ENCODE assay signal across 12 cellular contexts in genomic region chr14:102930138-102930752, GRCh38. TPM values are rescaled to one million over a fixed set of nuclear protein-coding genes. Genes with fewer than 3 reads are reported as not detected.
DNase-seq lines count a peak whose midpoint lies in the region; ATAC-seq, FAIRE-seq and TF ChIP-seq lines count a peak whose summit lies in the region.
"Had no signal": no experiment of that assay in that cellular context is flagged by ENCODE, and none has a peak within 500 bp of the region (broad histone marks: within the 10 kb centered on the region; RNA-seq: fewer than 3 reads in every experiment).

No MANE protein-coding gene starts in this region.

- ATAC-seq in activated naive CD4-positive, alpha-beta T cell treated with anti-CD3 and anti-CD28 coated beads, Interleukin-2, amount 50 U/mL, for 72 hours = peak; percentile 5 to 19
- peak; percentile 26 for ATAC-seq in WTC11
- no peak for ATAC-seq in GM19463 (IDR thresholded peaks at IDR 0.05; ENCODE audit: unreplicated experiment)
- no peak for ATAC-seq in GM18873 (IDR thresholded peaks at IDR 0.05; ENCODE audit: low FRiP score, unreplicated experiment)
- ATAC-seq: CD8-positive, alpha-beta T cell; left lobe of liver had no signal

- no peaks in the 10 kb centered on the region for H3K36me3 Mint-ChIP-seq in activated naive CD4-positive, alpha-beta T cell treated with anti-CD3 and anti-CD28 coated beads, Interleukin-2, amount 50 U/mL, for 72 hours
- peaks cover 10% of the 10 kb centered on the region for H3K36me3 Mint-ChIP-seq in WTC11
- H3K36me3 Mint-ChIP-seq: CD8-positive, alpha-beta T cell had no signal

- peak overlapping the region; percentile 49 for H3K4me3 Mint-ChIP-seq in WTC11

- peaks cover 0 to 12% of the 10 kb centered on the region in 2 donors for H3K4me1 ChIP-seq in kidney (ENCODE audit: control insufficient read depth in 1 of 2, insufficient read depth in 1 of 2, low read depth in 1 of 2, low read length in 2 of 2)
- peaks cover 0 to 36% (median 29%) of the 10 kb centered on the region in 4 donors for H3K4me1 ChIP-seq in tibial nerve

- no peak for TF ChIP-seq POLR2A in tibial nerve (IDR thresholded peaks at IDR 0.05)

- no peak for TF ChIP-seq CTCF in WTC11 (IDR thresholded peaks at IDR 0.05)
- TF ChIP-seq CTCF in kidney (IDR thresholded peaks at IDR 0.05; ENCODE audit: borderline replicate concordance, extremely low read depth, insufficient read depth) = no peak
- TF ChIP-seq CTCF in tibial nerve (IDR thresholded peaks at IDR 0.05) = no peak

- no peak overlapping the region for H3K9ac ChIP-seq in kidney (ENCODE audit: low read length in 2 of 2)

- intact Hi-C loops in kidney (cut with DNase I) = no loop called here

- no peaks in the 10 kb centered on the region for H3K9me3 Mint-ChIP-seq in activated naive CD4-positive, alpha-beta T cell treated with anti-CD3 and anti-CD28 coated beads, Interleukin-2, amount 50 U/mL, for 72 hours
- H3K9me3 Mint-ChIP-seq in WTC11 = no peaks in the 10 kb centered on the region
- H3K9me3 Mint-ChIP-seq: CD8-positive, alpha-beta T cell had no signal

- peaks cover 0 to 50% of the 10 kb centered on the region in 2 donors for H3K27me3 ChIP-seq in tibial nerve

- peaks cover 5 to 10% of the 10 kb centered on the region in 2 donors for H3K36me3 ChIP-seq in kidney (ENCODE audit: control insufficient read depth in 1 of 2, insufficient read depth in 2 of 2, low read length in 2 of 2)
- H3K36me3 ChIP-seq in tibial nerve = peaks cover 0 to 40% (median 0%) of the 10 kb centered on the region in 3 donors

- no peak overlapping the region for H3K27ac ChIP-seq in kidney (ENCODE audit: low read depth in 2 of 2, low read length in 2 of 2)
- H3K27ac ChIP-seq in tibial nerve = no peak overlapping the region
- H3K27ac ChIP-seq: SJSA1 had no signal

- no peak overlapping the region for H3K27ac Mint-ChIP-seq in activated naive CD4-positive, alpha-beta T cell treated with anti-CD3 and anti-CD28 coated beads, Interleukin-2, amount 50 U/mL, for 72 hours
- no peak overlapping the region for H3K27ac Mint-ChIP-seq in WTC11
- H3K27ac Mint-ChIP-seq: CD8-positive, alpha-beta T cell had no signal

- H3K9me3 ChIP-seq in kidney (ENCODE audit: control insufficient read depth in 1 of 2, low read length in 2 of 2) = no peaks in the 10 kb centered on the region
- H3K9me3 ChIP-seq in tibial nerve = no peaks in the 10 kb centered on the region
- H3K9me3 ChIP-seq: SJSA1 had no signal

- POLR2A ChIA-PET in WTC11 (lab: Charles Lee) = no interaction called here

- no peak overlapping the region for H3K4me3 ChIP-seq in kidney (ENCODE audit: low read length in 2 of 2)
- peak overlapping the region in 3 of 4 donors; percentile 0 to 53 (median 51) for H3K4me3 ChIP-seq in tibial nerve
- H3K4me3 ChIP-seq: SJSA1 had no signal

- WGBS in tibial nerve, 2 donors = 0 to 3% methylated on average over 6 to 49 of the region's 74 CpGs

- CTCF ChIA-PET in WTC11 (lab: Charles Lee) = interaction anchor here (0.7 to 1.7 kb wide), 4 partner anchors 20 to 1897 kb away, joined by 3 to 7 read pairs (median 5); no protein-coding TSS in a partner anchor

- no peak for DNase-seq in activated naive CD4-positive, alpha-beta T cell treated with anti-CD3 and anti-CD28 coated beads, Interleukin-2, amount 50 U/mL, for 72 hours (ENCODE audit: low spot score in 2 of 2)
- no peak for DNase-seq in activated naive CD4-positive, alpha-beta T cell treated with anti-CD3 and anti-CD28 coated beads, Interleukin-2, amount 50 U/mL, for 16 hours
- DNase-seq in WTC11 (ENCODE audit: low spot score) = peak; percentile 70
- DNase-seq in kidney = peak; percentile 78
- DNase-seq in tibial nerve (ENCODE audit: low spot score in 2 of 2) = no peak
- DNase-seq in activated CD4-positive, CD25-positive, alpha-beta regulatory T cell treated with anti-CD3 and anti-CD28 coated beads, Interleukin-2, amount 50 U/mL, for 72 hours = no peak
- DNase-seq: CD8-positive, alpha-beta T cell; effector CD8-positive, alpha-beta T cell had no signal

- FAIRE-seq in kidney (lab: Jason Lieb, UNC) = no peak

- peaks cover 11% of the 10 kb centered on the region for H3K4me1 Mint-ChIP-seq in WTC11

- peaks cover 50% of the 10 kb centered on the region for H3K27me3 Mint-ChIP-seq in WTC11 (ENCODE audit: low read depth)

- TF ChIP-seq EP300 in tibial nerve (IDR thresholded peaks at IDR 0.05) = no peak

TF ChIP-seq in WTC11, 78 proteins besides CTCF, POLR2A, EP300 and RAD21:
- TF ChIP-seq JAZF1 (CRISPR knock-in tag; IDR thresholded peaks at IDR 0.05) (no peak), GTF2I (CRISPR knock-in tag; conservative IDR thresholded peaks at IDR 0.05) (no peak), ETV6 (CRISPR knock-in tag; IDR thresholded peaks at IDR 0.05) (peak; percentile 35; the same call in 1 of the 2 replicates), FOXP1 (CRISPR knock-in tag; IDR thresholded peaks at IDR 0.05; ENCODE audit: borderline replicate concordance) (0 out of 2 replicates have a peak, but pooled peaks have one; percentile 51), MAX (CRISPR knock-in tag; IDR thresholded peaks at IDR 0.05) (0 out of 2 replicates have a peak, but pooled peaks have one; percentile 29), ZNF219 (CRISPR knock-in tag; IDR thresholded peaks at IDR 0.05; ENCODE audit: borderline replicate concordance) (0 out of 2 replicates have a peak, but pooled peaks have one; percentile 7)

RNA-seq across cellular contexts. Expression of gene AMN, which starts 7.8 kb away (rescaled TPM):
- total RNA-seq in activated naive CD4-positive, alpha-beta T cell treated with anti-CD3 and anti-CD28 coated beads, Interleukin-2, amount 50 U/mL, for 72 hours = under 1 TPM; 0.30 to 0.49 TPM
- total RNA-seq in WTC11 (2021) (2.4 to 3.0 TPM (median 2.8 TPM) in 3 replicates), kidney (58.0 TPM), tibial nerve (under 1 TPM in 1 of 4 donors, not detected in 3; 0.21 TPM)
- polyA plus RNA-seq in kidney (ENCODE audit: insufficient read depth, low read depth, low replicate concordance) = 121 TPM
- total RNA-seq: SJSA1 had no signal

Comparison
In these comparisons a context has a peak if more than half of its experiments do, and no peak if none do; other contexts are left out.
1. ATAC-seq: peak in activated naive CD4-positive, alpha-beta T cell treated with anti-CD3 and anti-CD28 coated beads, Interleukin-2, amount 50 U/mL, for 72 hours (2 of 2) and WTC11 (single experiment); none in GM19463 (single experiment) and GM18873 (single experiment).
2. DNase-seq: peak in WTC11 (single experiment) and kidney (single experiment); none in activated naive CD4-positive, alpha-beta T cell treated with anti-CD3 and anti-CD28 coated beads, Interleukin-2, amount 50 U/mL, for 72 hours (0 of 2), activated naive CD4-positive, alpha-beta T cell treated with anti-CD3 and anti-CD28 coated beads, Interleukin-2, amount 50 U/mL, for 16 hours (single experiment), tibial nerve (0 of 2) and activated CD4-positive, CD25-positive, alpha-beta regulatory T cell treated with anti-CD3 and anti-CD28 coated beads, Interleukin-2, amount 50 U/mL, for 72 hours (single experiment).
3. H3K4me3 ChIP-seq: peak in tibial nerve (3 of 4); none in kidney (0 of 2).
4. RNA of gene AMN, which starts 7.8 kb away (total RNA-seq): 58.0 TPM in kidney (single experiment); 2.4 to 3.0 TPM in WTC11, 0.30 to 0.49 TPM in activated naive CD4-positive, alpha-beta T cell treated with anti-CD3 and anti-CD28 coated beads, Interleukin-2, amount 50 U/mL, for 72 hours and 0.21 TPM in tibial nerve; every median in the first group is over 10 times any median in the second.